Comparison of ENCODE assay signal across 9 cellular contexts in genomic region chr1:224377676-224378006, GRCh38. TPM values are rescaled to one million over a fixed set of nuclear protein-coding genes. Genes with fewer than 3 reads are reported as not detected.
A peak's percentile ranks its signal among the peaks of the same experiment; 100 is the strongest.
DNase-seq lines count a peak whose midpoint lies in the region; ATAC-seq and TF ChIP-seq lines count a peak whose summit lies in the region.
"Had no signal": no experiment of that assay in that cellular context is flagged by ENCODE, and none has a peak within 500 bp of the region (broad histone marks: within the 10 kb centered on the region; RNA-seq: fewer than 3 reads in every experiment).

No MANE protein-coding gene starts in this region.

- H3K27ac Mint-ChIP-seq in CD4-positive, alpha-beta T cell, result peak overlapping the region; percentile 73
- H3K27ac Mint-ChIP-seq in activated naive CD8-positive, alpha-beta T cell treated with anti-CD3 and anti-CD28 coated beads for 36 hours, result peak overlapping the region; percentile 70

- peaks cover 41% of the 10 kb centered on the region for H3K36me3 ChIP-seq in neutrophil
- peaks cover 68% of the 10 kb centered on the region for H3K36me3 ChIP-seq in upper lobe of right lung

- DNase-seq in CD4-positive, alpha-beta T cell, result no peak
- DNase-seq in activated naive CD8-positive, alpha-beta T cell treated with anti-CD3 and anti-CD28 coated beads for 36 hours, result peak; percentile 43
- DNase-seq in upper lobe of right lung (no peak), NCI-H1105 (lab: John Stamatoyannopoulos, UW) (no peak), middle frontal gyrus (ENCODE audit: extremely low spot score, low spot score) (no peak)

- peak; percentile 28 for ATAC-seq in CD4-positive, alpha-beta T cell (ENCODE audit: poor library complexity)
- ATAC-seq in GM19351 (IDR thresholded peaks at IDR 0.05; ENCODE audit: unreplicated experiment), result peak; percentile 68
- peak; percentile 61 for ATAC-seq in HG03460 (IDR thresholded peaks at IDR 0.05; ENCODE audit: unreplicated experiment)
- no peak for ATAC-seq in upper lobe of right lung

- intact Hi-C loops in CD4-positive, alpha-beta T cell (cut with DNase I, micrococcal nuclease), result no loop called here
- intact Hi-C loops in upper lobe of right lung (cut with DNase I), result no loop called here

- POLR2A ChIA-PET in CD4-positive, alpha-beta T cell (lab: Charles Lee), result interaction anchor here (1.2 to 2.1 kb wide), 7 partner anchors 8 to 57 kb away, joined by 3 to 9 read pairs (median 6); partner anchors contain the start of genes CNIH4 and WDR26

- H3K27me3 Mint-ChIP-seq in CD4-positive, alpha-beta T cell, result no peaks in the 10 kb centered on the region
- H3K27me3 Mint-ChIP-seq in activated naive CD8-positive, alpha-beta T cell treated with anti-CD3 and anti-CD28 coated beads for 36 hours, result no peaks in the 10 kb centered on the region
- H3K27me3 Mint-ChIP-seq: brain had no signal

- CTCF ChIA-PET in CD4-positive, alpha-beta T cell (lab: Charles Lee), result interaction anchor here (0.8 kb wide), 2 partner anchors 10 to 13 kb away, joined by 3 to 4 read pairs; no protein-coding TSS in a partner anchor

- H3K4me1 Mint-ChIP-seq in CD4-positive, alpha-beta T cell (ENCODE audit: low read depth), result peaks cover 89% of the 10 kb centered on the region
- H3K4me1 Mint-ChIP-seq in activated naive CD8-positive, alpha-beta T cell treated with anti-CD3 and anti-CD28 coated beads for 36 hours, result peaks cover 86% of the 10 kb centered on the region
- H3K4me1 Mint-ChIP-seq: brain had no signal

- H3K9me3 ChIP-seq in CD4-positive, alpha-beta T cell (ENCODE audit: control insufficient read depth, low read length), result no peaks in the 10 kb centered on the region
- H3K9me3 ChIP-seq in neutrophil, result no peaks in the 10 kb centered on the region
- H3K9me3 ChIP-seq in upper lobe of right lung, result no peaks in the 10 kb centered on the region

- H3K27me3 ChIP-seq in CD4-positive, alpha-beta T cell (ENCODE audit: control insufficient read depth, insufficient read depth, low read length), result no peaks in the 10 kb centered on the region
- no peaks in the 10 kb centered on the region for H3K27me3 ChIP-seq in neutrophil
- no peaks in the 10 kb centered on the region for H3K27me3 ChIP-seq in upper lobe of right lung

- TF ChIP-seq CTCF in CD4-positive, alpha-beta T cell (IDR thresholded peaks at IDR 0.05), result no peak
- TF ChIP-seq CTCF in neutrophil (IDR thresholded peaks at IDR 0.05), result no peak
- TF ChIP-seq CTCF in upper lobe of right lung (IDR thresholded peaks at IDR 0.05), result no peak

- no peak overlapping the region for H3K27ac ChIP-seq in CD4-positive, alpha-beta T cell (ENCODE audit: low read depth, low read length)
- H3K27ac ChIP-seq in neutrophil, result peak overlapping the region; percentile 64
- H3K27ac ChIP-seq in upper lobe of right lung, result no peak overlapping the region

- H3K4me3 ChIP-seq in neutrophil (ENCODE audit: low read depth in 1 of 2, low read length in 1 of 2), result no peak overlapping the region
- no peak overlapping the region for H3K4me3 ChIP-seq in upper lobe of right lung

- peaks cover 56 to 63% of the 10 kb centered on the region in 2 experiments for H3K4me1 ChIP-seq in neutrophil (ENCODE audit: control insufficient read depth in 1 of 2, insufficient read depth in 1 of 2, low read depth in 1 of 2, low read length in 1 of 2)
- H3K4me1 ChIP-seq in upper lobe of right lung, result peaks cover 16% of the 10 kb centered on the region

- H3K36me3 Mint-ChIP-seq in CD4-positive, alpha-beta T cell (ENCODE audit: low read depth), result peaks cover 55% of the 10 kb centered on the region
- peaks cover 75% of the 10 kb centered on the region for H3K36me3 Mint-ChIP-seq in activated naive CD8-positive, alpha-beta T cell treated with anti-CD3 and anti-CD28 coated beads for 36 hours

- H3K9me3 Mint-ChIP-seq in CD4-positive, alpha-beta T cell, result no peaks in the 10 kb centered on the region
- H3K9me3 Mint-ChIP-seq in activated naive CD8-positive, alpha-beta T cell treated with anti-CD3 and anti-CD28 coated beads for 36 hours, result no peaks in the 10 kb centered on the region
- H3K9me3 Mint-ChIP-seq: brain had no signal

- peak overlapping the region; percentile 69 for H3K4me3 Mint-ChIP-seq in CD4-positive, alpha-beta T cell
- peak overlapping the region; percentile 24 for H3K4me3 Mint-ChIP-seq in activated naive CD8-positive, alpha-beta T cell treated with anti-CD3 and anti-CD28 coated beads for 36 hours
- H3K4me3 Mint-ChIP-seq: brain had no signal

RNA-seq across cellular contexts. Expression of gene CNIH4, which starts 21.0 kb away (rescaled TPM):
- 10 to 100 TPM; 31.2 to 33.6 TPM for total RNA-seq in CD4-positive, alpha-beta T cell
- total RNA-seq in activated naive CD8-positive, alpha-beta T cell treated with anti-CD3 and anti-CD28 coated beads for 36 hours, result 10 to 100 TPM; 48.5 to 53.2 TPM
- total RNA-seq in upper lobe of right lung, result 76.6 TPM

RNA-seq across cellular contexts. Expression of gene NVL, which starts 47.7 kb away (rescaled TPM):
- 10 to 100 TPM; 14.9 to 18.5 TPM for total RNA-seq in CD4-positive, alpha-beta T cell
- 10 to 100 TPM; 41.6 to 45.2 TPM for total RNA-seq in activated naive CD8-positive, alpha-beta T cell treated with anti-CD3 and anti-CD28 coated beads for 36 hours
- total RNA-seq in upper lobe of right lung, result 24.1 TPM

RNA-seq across cellular contexts. Expression of gene WDR26, which starts 57.0 kb away (rescaled TPM):
- total RNA-seq in CD4-positive, alpha-beta T cell, result 100 to 1,000 TPM; 173 to 176 TPM
- 10 to 100 TPM; 61.4 to 62.3 TPM for total RNA-seq in activated naive CD8-positive, alpha-beta T cell treated with anti-CD3 and anti-CD28 coated beads for 36 hours
- 96.1 TPM for total RNA-seq in upper lobe of right lung
